Comparison of ENCODE assay signal across 8 cellular contexts in the genomic region with DNA sequence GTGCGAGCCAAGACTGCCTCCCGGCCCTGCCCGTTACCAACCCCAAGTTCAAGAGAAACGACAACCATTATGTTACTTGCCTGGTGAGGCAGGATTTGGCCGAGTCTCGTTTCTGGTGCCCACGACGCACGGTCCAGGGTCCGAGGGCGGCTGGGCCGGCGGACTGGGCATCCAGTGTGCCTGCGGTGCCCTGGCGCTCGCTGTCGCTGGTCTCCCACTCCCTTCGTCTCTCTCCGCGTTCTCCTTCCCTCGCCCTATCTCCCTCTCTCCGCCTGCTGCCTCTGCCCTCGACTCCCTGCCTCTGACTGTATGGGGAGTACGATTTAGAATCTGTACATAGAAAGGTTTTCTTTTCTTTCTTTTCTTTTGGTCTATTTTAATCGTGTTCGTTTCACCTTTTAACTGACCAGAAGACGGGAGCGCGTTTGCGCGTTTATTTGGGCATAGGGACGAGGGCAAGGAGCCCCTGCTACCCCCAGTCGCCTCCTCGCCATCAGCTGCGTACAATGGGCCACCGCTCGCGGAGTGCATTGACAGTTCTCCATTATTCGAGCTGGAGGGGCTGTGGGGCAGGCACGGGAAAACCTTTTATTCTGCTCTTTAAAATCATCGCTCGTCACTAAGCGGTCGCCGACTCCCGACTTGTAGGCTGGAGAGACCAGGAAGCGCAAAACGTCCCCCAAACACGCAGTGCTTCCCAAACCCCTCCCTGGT. TPM values are rescaled to one million over a fixed set of nuclear protein-coding genes. Genes with fewer than 3 reads are reported as not detected.
DNase-seq lines count a peak whose midpoint lies in the region; ATAC-seq and TF ChIP-seq lines count a peak whose summit lies in the region.

No MANE protein-coding gene starts in this region.

- no peak for ATAC-seq in GM19467 (IDR thresholded peaks at IDR 0.05; ENCODE audit: unreplicated experiment)
- no peak for ATAC-seq in natural killer cell treated with Interleukin-12 subunit alpha and Interleukin-12 subunit beta and Interleukin-15 and Interleukin-18, amount 100 ng/mL, for 72 hours

- no peaks in the 10 kb centered on the region for H3K36me3 ChIP-seq in SJCRH30
- H3K36me3 ChIP-seq in parathyroid adenoma (ENCODE audit: control insufficient read depth, insufficient read depth, low read length) = no peaks in the 10 kb centered on the region

- H3K4me3 ChIP-seq in SJCRH30 = peak overlapping the region; percentile 65
- peak overlapping the region; percentile 42 for H3K4me3 ChIP-seq in parathyroid adenoma (ENCODE audit: low read depth, low read length)

- H3K36me3 Mint-ChIP-seq in natural killer cell treated with Interleukin-12 subunit alpha and Interleukin-12 subunit beta and Interleukin-15 and Interleukin-18, amount 100 ng/mL, for 72 hours = no peaks in the 10 kb centered on the region

- no peaks in the 10 kb centered on the region for H3K9me3 Mint-ChIP-seq in natural killer cell treated with Interleukin-12 subunit alpha and Interleukin-12 subunit beta and Interleukin-15 and Interleukin-18, amount 100 ng/mL, for 72 hours

- peak overlapping the region; percentile 62 for H3K4me2 ChIP-seq in parathyroid adenoma (ENCODE audit: low read length)

- H3K79me2 ChIP-seq in parathyroid adenoma = no peaks in the 10 kb centered on the region

- H3K27me3 Mint-ChIP-seq in natural killer cell treated with Interleukin-12 subunit alpha and Interleukin-12 subunit beta and Interleukin-15 and Interleukin-18, amount 100 ng/mL, for 72 hours = peaks cover 33 to 44% of the 10 kb centered on the region in 2 donors

- H3K4me1 ChIP-seq in SJCRH30 (no peaks in the 10 kb centered on the region), parathyroid adenoma (no peaks in the 10 kb centered on the region)

- no peak overlapping the region for H3K27ac Mint-ChIP-seq in natural killer cell treated with Interleukin-12 subunit alpha and Interleukin-12 subunit beta and Interleukin-15 and Interleukin-18, amount 100 ng/mL, for 72 hours

- H3K9ac ChIP-seq in parathyroid adenoma = no peak overlapping the region

- peaks cover 19 to 20% of the 10 kb centered on the region in 2 donors for H3K4me1 Mint-ChIP-seq in natural killer cell treated with Interleukin-12 subunit alpha and Interleukin-12 subunit beta and Interleukin-15 and Interleukin-18, amount 100 ng/mL, for 72 hours (ENCODE audit: low read depth in 2 of 2)

- H3K4me3 Mint-ChIP-seq in natural killer cell treated with Interleukin-12 subunit alpha and Interleukin-12 subunit beta and Interleukin-15 and Interleukin-18, amount 100 ng/mL, for 72 hours = no peak overlapping the region

- peak overlapping the region; percentile 65 for H2AFZ ChIP-seq in parathyroid adenoma

- no peaks in the 10 kb centered on the region for H3K9me3 ChIP-seq in SJCRH30 (replicated peaks)
- H3K9me3 ChIP-seq in parathyroid adenoma (ENCODE audit: control insufficient read depth, low read length) = no peaks in the 10 kb centered on the region

- H3K27ac ChIP-seq in SJCRH30 = peak overlapping the region; percentile 65
- peak overlapping the region; percentile 32 for H3K27ac ChIP-seq in parathyroid adenoma

- DNase-seq in NCI-H524 (lab: John Stamatoyannopoulos, UW) (peak; percentile 16 to 43), NCI-H524 treated with DMSO at 0.1 percent for 48 hours (lab: John Stamatoyannopoulos, UW) (no peak), SJCRH30 (peak; percentile 54 to 67), fibroblast of peridontal ligament (ENCODE audit: extremely low read depth) (peak; percentile 50), HuH-7 (ENCODE audit: low spot score) (no peak)
- no peak for DNase-seq in natural killer cell treated with Interleukin-12 subunit alpha and Interleukin-12 subunit beta and Interleukin-15 and Interleukin-18, amount 100 ng/mL, for 72 hours (ENCODE audit: low spot score)

- H3K27me3 ChIP-seq in SJCRH30 (no peaks in the 10 kb centered on the region), parathyroid adenoma (ENCODE audit: control insufficient read depth, insufficient read depth, low read length) (peaks cover 35% of the 10 kb centered on the region)

- no peak for TF ChIP-seq CTCF in parathyroid adenoma (IDR thresholded peaks at IDR 0.05)

RNA-seq across cellular contexts. Expression of a gene that starts 0.5 kb away (rescaled TPM):
- total RNA-seq in SJCRH30 (2014; rRNA removed; shearing (Covaris generic)) = 11.3 and 12.4 TPM in 2 replicates
- not detected for total RNA-seq in natural killer cell treated with Interleukin-12 subunit alpha and Interleukin-12 subunit beta and Interleukin-15 and Interleukin-18, amount 100 ng/mL, for 72 hours

RNA-seq across cellular contexts. Expression of a gene that starts 2.5 kb away (rescaled TPM):
- 18.2 and 18.7 TPM in 2 replicates for total RNA-seq in SJCRH30 (2014; rRNA removed; shearing (Covaris generic))
- total RNA-seq in natural killer cell treated with Interleukin-12 subunit alpha and Interleukin-12 subunit beta and Interleukin-15 and Interleukin-18, amount 100 ng/mL, for 72 hours = not detected

Comparison
In these comparisons a context has a peak if more than half of its experiments do, and no peak if none do; other contexts are left out.
1. DNase-seq: peak in NCI-H524 (2 of 2), SJCRH30 (2 of 2) and fibroblast of peridontal ligament (single experiment); none in NCI-H524 treated with DMSO at 0.1 percent for 48 hours (single experiment), HuH-7 (single experiment) and natural killer cell treated with Interleukin-12 subunit alpha and Interleukin-12 subunit beta and Interleukin-15 and Interleukin-18, amount 100 ng/mL, for 72 hours (single experiment).
2. RNA of a gene that starts 0.5 kb away (total RNA-seq): 11.3 to 12.4 TPM in SJCRH30; not detected in natural killer cell treated with Interleukin-12 subunit alpha and Interleukin-12 subunit beta and Interleukin-15 and Interleukin-18, amount 100 ng/mL, for 72 hours; every median in the first group is over 10 times any median in the second.
3. RNA of a gene that starts 2.5 kb away (total RNA-seq): 18.2 to 18.7 TPM in SJCRH30; not detected in natural killer cell treated with Interleukin-12 subunit alpha and Interleukin-12 subunit beta and Interleukin-15 and Interleukin-18, amount 100 ng/mL, for 72 hours; every median in the first group is over 10 times any median in the second.